In genomic region chr7:26212921-26213718, GRCh38 we compare ENCODE assay signal across 2 cellular contexts.
TF ChIP-seq lines count a peak whose summit lies in the region.

No MANE protein-coding gene starts in this region.

TF ChIP-seq in SK-N-SH treated with all-trans-retinoic acid at 6 μM for 48 hours, 23 proteins besides CTCF, POLR2A, EP300 and RAD21 (continued from another document):
- TF ChIP-seq CREB5 (CRISPR knock-in tag; IDR thresholded peaks at IDR 0.05; ENCODE audit: low read depth): peak; percentile 64; the same call in 1 of the 2 replicates
- TF ChIP-seq CSDC2 (CRISPR knock-in tag; IDR thresholded peaks at IDR 0.05): no peak
- no peak for TF ChIP-seq PPARA (CRISPR knock-in tag; IDR thresholded peaks at IDR 0.05; ENCODE audit: borderline replicate concordance)
- no peak for TF ChIP-seq ESRRG (CRISPR knock-in tag; IDR thresholded peaks at IDR 0.05)
- TF ChIP-seq ZNF70 (CRISPR knock-in tag; IDR thresholded peaks at IDR 0.05): no peak
- TF ChIP-seq RARB (CRISPR knock-in tag; IDR thresholded peaks at IDR 0.05): no peak
- no peak for TF ChIP-seq ZNF565 (CRISPR knock-in tag; conservative IDR thresholded peaks at IDR 0.05; ENCODE audit: low read depth)
- TF ChIP-seq TOX (CRISPR knock-in tag; IDR thresholded peaks at IDR 0.05; ENCODE audit: borderline replicate concordance): no peak; the same call in 1 of the 2 replicates
- no peak for TF ChIP-seq TSHZ2 (CRISPR knock-in tag; IDR thresholded peaks at IDR 0.05)
- peak; percentile 30; the same call in 1 of the 2 replicates for TF ChIP-seq PATZ1 (CRISPR knock-in tag; IDR thresholded peaks at IDR 0.05; ENCODE audit: borderline replicate concordance)
- 0 out of 2 replicates have a peak, but pooled peaks have one; percentile 37 for TF ChIP-seq ARNTL (CRISPR knock-in tag; IDR thresholded peaks at IDR 0.05; ENCODE audit: borderline replicate concordance, low read depth)
- TF ChIP-seq ZC3H10 (CRISPR knock-in tag; IDR thresholded peaks at IDR 0.05): no peak
- no peak for TF ChIP-seq ZNF8 (CRISPR knock-in tag; IDR thresholded peaks at IDR 0.05)
- peak; percentile 30; the same call in 1 of the 2 replicates for TF ChIP-seq POU6F1 (CRISPR knock-in tag; IDR thresholded peaks at IDR 0.05; ENCODE audit: borderline replicate concordance, low read depth)
- peak; percentile 68 for TF ChIP-seq CSRNP3 (CRISPR knock-in tag; IDR thresholded peaks at IDR 0.05)
- TF ChIP-seq ZFP3 (CRISPR knock-in tag; IDR thresholded peaks at IDR 0.05): no peak
- TF ChIP-seq ISL1 (CRISPR knock-in tag; IDR thresholded peaks at IDR 0.05): no peak

TF ChIP-seq in SK-N-SH, 30 proteins besides CTCF, POLR2A, EP300 and RAD21 (continued from another document):
- TF ChIP-seq SMC3 (IDR thresholded peaks at IDR 0.05; ENCODE audit: low read depth, low read length) (no peak), NFIC (IDR thresholded peaks at IDR 0.05; ENCODE audit: borderline replicate concordance) (no peak)
